In the genomic region with DNA sequence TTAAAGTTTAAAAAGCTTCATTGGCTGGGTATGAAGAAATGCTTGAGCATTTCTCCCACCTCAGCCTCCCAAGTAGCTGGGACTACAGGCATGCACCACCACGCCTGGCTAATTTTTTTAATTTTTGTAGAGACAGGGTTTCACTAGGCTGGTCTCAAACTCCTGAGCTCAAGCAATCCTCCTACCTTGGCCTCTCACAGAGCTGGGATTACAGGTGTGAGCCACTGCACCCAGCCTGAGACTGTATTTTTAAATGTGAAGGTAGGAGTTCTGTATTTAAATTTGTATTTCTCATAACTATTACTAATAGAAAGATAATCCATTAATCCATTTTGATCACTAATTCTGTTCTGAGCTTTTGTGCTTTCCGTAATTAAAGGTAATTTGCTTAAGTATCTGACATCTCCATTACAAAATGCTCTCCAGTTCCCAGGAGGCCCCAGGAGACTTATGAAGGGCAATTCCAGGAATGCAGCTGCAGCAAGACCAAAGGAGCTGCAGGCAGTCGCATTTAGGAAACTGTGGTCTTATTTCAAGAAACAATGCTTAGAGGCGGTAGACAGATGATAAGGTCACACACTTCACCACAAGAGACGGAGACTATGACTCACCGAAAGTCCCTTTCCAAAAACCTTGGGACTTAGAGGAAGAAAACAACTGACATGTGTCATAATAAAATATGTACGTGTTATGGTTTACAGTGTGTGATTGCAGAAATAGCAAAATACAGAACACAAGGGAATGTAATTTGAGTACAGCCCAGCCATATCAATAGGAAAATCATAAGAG, we compare ENCODE assay signal across 8 cellular contexts. TPM values are rescaled to one million over a fixed set of nuclear protein-coding genes. Genes with fewer than 3 reads are reported as not detected.
DNase-seq lines count a peak whose midpoint lies in the region; ATAC-seq, FAIRE-seq and TF ChIP-seq lines count a peak whose summit lies in the region.

No MANE protein-coding gene starts in this region.

- in situ Hi-C loops in brain microvascular endothelial cell (cut with HindIII; ENCODE audit: low pct_ligation_motif_present, low sequenced_read_pairs), result loop anchor here (25.0 kb wide), 1 partner anchor 148 kb away; no protein-coding TSS in a partner anchor

- H3K4me3 ChIP-seq in HL-60 (replicated peaks; ENCODE audit: insufficient read depth, low read length), result no peak overlapping the region
- H3K4me3 ChIP-seq in brain microvascular endothelial cell (ENCODE audit: low read depth, low read length), result no peak overlapping the region
- H3K4me3 ChIP-seq in suprapubic skin, result no peak overlapping the region

- H3K27ac ChIP-seq in HL-60 (replicated peaks) (no peak overlapping the region), brain microvascular endothelial cell (peak overlapping the region; percentile 51), suprapubic skin (peak overlapping the region; percentile 14)

- no peak for TF ChIP-seq POLR2A in suprapubic skin (IDR thresholded peaks at IDR 0.05)

- H3K9me3 ChIP-seq in suprapubic skin, result no peaks in the 10 kb centered on the region

- H3K36me3 ChIP-seq in brain microvascular endothelial cell (replicated peaks), result no peaks in the 10 kb centered on the region
- H3K36me3 ChIP-seq in suprapubic skin, result no peaks in the 10 kb centered on the region

- 43% methylated on average over 7 of the region's 7 CpGs for WGBS in suprapubic skin

- no peaks in the 10 kb centered on the region for H3K27me3 ChIP-seq in HL-60 (ENCODE audit: insufficient read depth, poor library complexity, severe bottlenecking)
- H3K27me3 ChIP-seq in brain microvascular endothelial cell (replicated peaks), result no peaks in the 10 kb centered on the region
- H3K27me3 ChIP-seq in suprapubic skin, result no peaks in the 10 kb centered on the region

- TF ChIP-seq CTCF in D721Med (IDR thresholded peaks at IDR 0.05; ENCODE audit: insufficient read depth, missing control alignments) (no peak), HL-60 (IDR thresholded peaks at IDR 0.05; ENCODE audit: insufficient read depth, low read length) (no peak), brain microvascular endothelial cell (IDR thresholded peaks at IDR 0.05; ENCODE audit: low read depth, low read length, missing control alignments) (no peak), suprapubic skin (IDR thresholded peaks at IDR 0.05) (no peak)

- peaks cover 5% of the 10 kb centered on the region for H3K4me1 ChIP-seq in suprapubic skin

- peak; percentile 66 for FAIRE-seq in D721Med (lab: Jason Lieb, UNC)

- peak; percentile 94 for ATAC-seq in GM21423 (IDR thresholded peaks at IDR 0.05; ENCODE audit: unreplicated experiment)

- DNase-seq in D721Med (ENCODE audit: insufficient read length, low spot score), result no peak
- peak; percentile 76 for DNase-seq in HL-60 (ENCODE audit: low read depth in 1 of 2, low spot score in 1 of 2)
- DNase-seq in T-helper 1 cell, result peak in 4 of 5 donors; percentile 36 to 93 (median 45)
- peak; percentile 94 for DNase-seq in brain microvascular endothelial cell
- DNase-seq in lung microvascular endothelial cell (ENCODE audit: low read depth in 2 of 2), result peak; percentile 23 to 99
- no peak for DNase-seq in suprapubic skin (ENCODE audit: low spot score in 2 of 2)
- no peak for DNase-seq in occipital lobe (lab: John Stamatoyannopoulos, UW)

- TF ChIP-seq EP300 in suprapubic skin (IDR thresholded peaks at IDR 0.05), result no peak

RNA-seq across cellular contexts. Expression of gene YAE1, which starts 23.3 kb away (rescaled TPM):
- 13.1 and 18.3 TPM in 2 replicates for total RNA-seq in lung microvascular endothelial cell
- 10 to 100 TPM; 13.3 to 15.9 (median 14.3) TPM for total RNA-seq in suprapubic skin
- total RNA-seq in occipital lobe, result 51.9 TPM

RNA-seq across cellular contexts. Expression of gene RALA, which starts 33.9 kb away (rescaled TPM):
- total RNA-seq in lung microvascular endothelial cell (25.8 and 36.8 TPM in 2 replicates), suprapubic skin (10 to 100 TPM; 15.5 to 24.1 (median 15.9) TPM), occipital lobe (39.3 TPM)

Comparison
In these comparisons a context has a peak if more than half of its experiments do, and no peak if none do; other contexts are left out.
1. DNase-seq: peak in HL-60 (2 of 2), T-helper 1 cell (4 of 5), brain microvascular endothelial cell (single experiment) and lung microvascular endothelial cell (2 of 2); none in D721Med (single experiment), suprapubic skin (0 of 2) and occipital lobe (single experiment).